In the genomic region with DNA sequence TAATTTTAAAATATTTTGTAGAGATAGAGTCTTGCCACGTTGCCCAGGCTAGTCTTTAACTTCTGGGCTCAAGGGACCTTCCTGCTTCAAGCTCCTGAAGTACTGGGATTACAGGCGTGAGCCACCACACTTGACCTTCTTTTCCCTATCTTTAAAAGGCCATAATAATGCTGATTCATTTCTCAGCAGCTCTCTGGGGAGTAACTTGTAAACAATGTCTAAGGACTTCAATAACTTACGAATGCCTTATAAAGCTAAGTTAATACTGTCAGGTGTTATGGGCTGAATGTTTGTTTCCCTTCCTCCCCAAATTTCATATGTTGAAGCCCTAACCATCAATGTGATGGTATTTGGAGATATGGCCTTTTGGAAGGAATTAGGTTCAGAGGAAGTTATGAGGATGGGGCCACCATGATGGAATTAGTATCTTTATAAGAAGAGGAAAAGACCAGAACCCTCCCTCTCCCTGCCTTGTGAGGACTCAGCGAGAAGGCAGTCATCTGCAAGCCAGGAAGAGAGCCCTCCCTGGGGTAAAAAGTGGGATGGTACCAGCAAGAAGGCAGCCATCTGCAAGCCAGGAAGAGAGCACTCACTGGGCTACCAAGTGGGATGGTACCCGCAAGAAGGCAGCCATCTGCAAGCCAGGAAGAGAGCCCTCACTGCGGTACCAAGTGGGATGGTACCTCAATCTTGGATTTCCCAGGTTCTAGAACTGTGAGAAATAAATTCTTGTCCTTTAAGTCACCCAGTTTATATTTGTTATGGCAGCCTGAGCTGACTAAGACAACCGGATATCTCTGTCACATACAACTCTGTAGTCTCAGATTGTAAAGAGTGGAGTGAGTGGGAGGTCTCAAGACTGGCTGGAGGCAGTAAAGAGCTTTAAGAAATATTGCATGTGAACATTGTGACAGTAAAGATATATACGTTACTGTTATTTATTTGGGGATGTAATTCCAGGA, we compare ENCODE assay signal across 1 cellular context.
TF ChIP-seq lines count a peak whose summit lies in the region.

No MANE protein-coding gene starts in this region.

TF ChIP-seq in HCT116, 20 proteins besides CTCF, POLR2A, EP300 and RAD21:
- TF ChIP-seq CBX3 (IDR thresholded peaks at IDR 0.05; ENCODE audit: low read depth): no peak
